16 cellular contexts compared by ENCODE assay signal in the genomic region with DNA sequence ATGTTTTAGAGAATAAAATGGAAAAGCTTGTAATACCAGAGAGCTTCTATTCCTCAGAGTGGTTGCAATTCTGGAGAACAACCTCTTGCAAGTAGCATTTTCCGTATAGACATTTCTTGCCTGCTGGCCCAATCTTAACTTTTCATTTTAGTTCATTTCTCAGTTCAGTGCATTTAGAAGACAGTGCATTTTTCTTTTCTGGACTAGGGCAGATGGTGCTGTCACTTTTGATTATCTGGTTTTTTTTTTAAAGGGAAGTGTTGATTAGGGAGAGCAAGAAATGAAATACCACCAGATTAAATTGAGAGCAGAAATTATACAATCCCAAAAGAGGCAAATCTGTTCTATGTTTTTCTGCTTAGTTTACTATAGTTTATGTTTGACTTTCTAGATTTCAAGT.
"Had no signal": no experiment of that assay in that cellular context is flagged by ENCODE, and none has a peak within 500 bp of the region (broad histone marks: within the 10 kb centered on the region; RNA-seq: fewer than 3 reads in every experiment).

No MANE protein-coding gene starts in this region.

- H3K36me3 ChIP-seq: neural progenitor cell, pancreas, uterus had no signal

- ATAC-seq: activated naive CD4-positive, alpha-beta T cell treated with anti-CD3 and anti-CD28 coated beads, Interleukin-2, amount 50 U/mL, for 72 hours; foreskin keratinocyte; WTC11 had no signal

- H3K9me3 ChIP-seq: pancreas, tibial nerve, uterus had no signal

- H3K27ac Mint-ChIP-seq: activated CD4-positive, alpha-beta memory T cell treated with anti-CD3 and anti-CD28 coated beads, Interleukin-2, amount 10 ng/mL, durations not matched to agents 7 days and 5 days; activated naive CD4-positive, alpha-beta T cell treated with anti-CD3 and anti-CD28 coated beads, Interleukin-2, amount 50 U/mL, for 72 hours; neural progenitor cell; WTC11 had no signal

- H3K27ac ChIP-seq: foreskin keratinocyte, neural progenitor cell, pancreas, tibial nerve had no signal

- H3K4me3 Mint-ChIP-seq: activated CD4-positive, alpha-beta memory T cell treated with anti-CD3 and anti-CD28 coated beads, Interleukin-2, amount 10 ng/mL, durations not matched to agents 7 days and 5 days; neural progenitor cell; WTC11 had no signal

- H3K9me3 Mint-ChIP-seq: activated CD4-positive, alpha-beta memory T cell treated with anti-CD3 and anti-CD28 coated beads, Interleukin-2, amount 10 ng/mL, durations not matched to agents 7 days and 5 days; activated naive CD4-positive, alpha-beta T cell treated with anti-CD3 and anti-CD28 coated beads, Interleukin-2, amount 50 U/mL, for 72 hours; neural progenitor cell; WTC11 had no signal

- H3K4me1 Mint-ChIP-seq: activated CD4-positive, alpha-beta memory T cell treated with anti-CD3 and anti-CD28 coated beads, Interleukin-2, amount 10 ng/mL, durations not matched to agents 7 days and 5 days had no signal

- H3K27me3 Mint-ChIP-seq: activated CD4-positive, alpha-beta memory T cell treated with anti-CD3 and anti-CD28 coated beads, Interleukin-2, amount 10 ng/mL, durations not matched to agents 7 days and 5 days had no signal

- H3K27me3 ChIP-seq: foreskin keratinocyte, neural progenitor cell, pancreas, tibial nerve, uterus had no signal

- DNase-seq: activated CD4-positive, alpha-beta memory T cell treated with anti-CD3 and anti-CD28 coated beads, Interleukin-2, amount 10 ng/mL, durations not matched to agents 7 days and 5 days; activated CD4-positive, alpha-beta T cell treated with anti-CD3 and anti-CD28 coated beads for 4 hours; activated effector memory CD4-positive, alpha-beta T cell treated with anti-CD3 and anti-CD28 coated beads, Interleukin-2, amount 50 U/mL, for 16 hours; activated T-cell treated with anti-CD3 and anti-CD28 coated beads, Interleukin-2, amount 50 U/mL, for 48 hours; cortex of kidney; effector CD4-positive, alpha-beta T cell; foreskin keratinocyte; pancreas; stimulated activated CD4-positive, alpha-beta T cell treated with anti-CD3 and anti-CD28 coated beads, Interleukin-4, amount 100 ng/mL, for 1 hour; stimulated activated naive CD4-positive, alpha-beta T cell; T-helper 2 cell; uterus had no signal

- H3K36me3 Mint-ChIP-seq: activated naive CD4-positive, alpha-beta T cell treated with anti-CD3 and anti-CD28 coated beads, Interleukin-2, amount 50 U/mL, for 72 hours had no signal

- H3K4me3 ChIP-seq: neural progenitor cell, pancreas, tibial nerve, uterus had no signal
